Comparison of ENCODE assay signal across 18 cellular contexts in the genomic region with DNA sequence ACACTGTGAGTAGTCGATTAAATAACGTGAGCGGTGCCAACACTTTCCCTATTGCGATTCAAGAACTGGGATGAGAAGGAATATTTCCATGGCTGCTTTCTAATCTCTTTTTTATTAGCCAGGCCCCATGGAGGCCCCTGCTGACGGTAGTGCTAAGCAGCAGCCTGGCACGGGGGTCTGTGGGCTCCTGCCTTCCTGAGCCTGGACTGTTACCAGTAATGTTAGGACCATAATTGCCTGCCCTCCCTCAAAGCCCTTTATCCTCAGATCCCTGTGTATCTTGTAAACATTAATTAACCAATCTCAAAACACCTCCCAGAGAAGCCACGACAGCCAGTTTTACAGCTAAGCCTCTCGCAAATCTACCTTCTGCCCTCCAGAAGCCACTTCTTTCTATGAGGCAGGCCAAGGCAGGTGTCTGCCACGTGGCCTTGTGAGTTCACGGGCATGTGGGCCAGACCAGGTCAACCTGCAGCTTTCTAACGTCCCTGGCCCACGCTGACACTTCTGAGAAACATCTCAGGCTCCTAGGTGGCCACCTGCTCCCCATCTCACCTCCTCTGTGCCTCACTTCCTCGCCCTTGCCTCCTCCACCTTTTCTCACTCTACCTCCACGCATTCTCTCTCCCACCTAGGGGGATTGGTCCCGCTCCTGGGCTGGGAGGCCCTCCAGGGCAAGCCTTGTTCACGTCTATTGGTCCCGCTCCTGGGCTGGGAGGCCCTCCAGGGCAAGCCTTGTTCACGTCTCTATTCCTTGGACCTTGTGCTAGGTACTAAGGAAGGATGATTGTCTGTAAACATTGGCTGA.
DNase-seq lines count a peak whose midpoint lies in the region; ATAC-seq and TF ChIP-seq lines count a peak whose summit lies in the region.
"Had no signal": no experiment of that assay in that cellular context is flagged by ENCODE, and none has a peak within 500 bp of the region (broad histone marks: within the 10 kb centered on the region; RNA-seq: fewer than 3 reads in every experiment).

No MANE protein-coding gene starts in this region.

- H3K9me3 Mint-ChIP-seq in progenitor cell of endocrine pancreas (ENCODE audit: low read depth) (no peaks in the 10 kb centered on the region), WTC11 (no peaks in the 10 kb centered on the region)

- H3K36me3 ChIP-seq in H7 (replicated peaks; ENCODE audit: control insufficient read depth, insufficient read depth, low read length) = no peaks in the 10 kb centered on the region
- H3K36me3 ChIP-seq in Peyer's patch = no peaks in the 10 kb centered on the region
- H3K36me3 ChIP-seq: HAP-1 had no signal

- H3K4me1 Mint-ChIP-seq in progenitor cell of endocrine pancreas (ENCODE audit: low read depth) (peaks cover 8% of the 10 kb centered on the region), WTC11 (peaks cover 4% of the 10 kb centered on the region)

- TF ChIP-seq CTCF in Peyer's patch (IDR thresholded peaks at IDR 0.05) = no peak
- no peak for TF ChIP-seq CTCF in progenitor cell of endocrine pancreas (IDR thresholded peaks at IDR 0.05; ENCODE audit: unreplicated experiment)
- no peak for TF ChIP-seq CTCF in WTC11 (IDR thresholded peaks at IDR 0.05)

- DNase-seq in H7 (peak; percentile 16), Peyer's patch (peak in 2 of 3 donors; percentile 29 to 34), left lobe of liver (ENCODE audit: low spot score) (peak; percentile 72), progenitor cell of endocrine pancreas (ENCODE audit: low spot score, unreplicated experiment) (no peak), NAMALWA (ENCODE audit: low spot score) (no peak), WTC11 (ENCODE audit: low spot score) (no peak)
- DNase-seq: DMS153, EL, IMR-90, Kasumi-1, NCI-H1417 treated with DMSO at 0.1 percent for 48 hours, NCI-H2029, NCI-H2171 treated with DMSO at 0.1 percent for 48 hours, NCI-H524 treated with DMSO at 0.1 percent for 48 hours, Right ventricle myocardium superior, SK-N-SH had no signal

- H3K4me3 Mint-ChIP-seq in progenitor cell of endocrine pancreas (ENCODE audit: low read depth) (no peak overlapping the region), WTC11 (no peak overlapping the region)

- TF ChIP-seq POLR2A in Peyer's patch (IDR thresholded peaks at IDR 0.05) = no peak

- CTCF ChIA-PET in WTC11 (lab: Charles Lee) = interaction anchor here (1.8 kb wide), 1 partner anchor 77 kb away, joined by 8 read pairs; no protein-coding TSS in a partner anchor

- POLR2A ChIA-PET in WTC11 (lab: Charles Lee) = no interaction called here

- H3K27ac ChIP-seq in Peyer's patch = no peak overlapping the region

- H3K36me3 Mint-ChIP-seq in progenitor cell of endocrine pancreas (ENCODE audit: insufficient read depth) (no peaks in the 10 kb centered on the region), WTC11 (no peaks in the 10 kb centered on the region)

- H3K27me3 Mint-ChIP-seq in progenitor cell of endocrine pancreas (peaks cover 22% of the 10 kb centered on the region), WTC11 (ENCODE audit: low read depth) (no peaks in the 10 kb centered on the region; the same call in 1 of the 2 replicates)

- no peaks in the 10 kb centered on the region for H3K9me3 ChIP-seq in Peyer's patch
- H3K9me3 ChIP-seq: HAP-1, SK-N-SH had no signal

- H3K27me3 ChIP-seq in H7 (ENCODE audit: control insufficient read depth, insufficient read depth, low read length) = no peaks in the 10 kb centered on the region
- H3K27me3 ChIP-seq in Peyer's patch = no peaks in the 10 kb centered on the region

- ATAC-seq in left lobe of liver (peak; percentile 62), WTC11 (no peak), HG02623 (IDR thresholded peaks at IDR 0.05; ENCODE audit: unreplicated experiment) (no peak)

- no peaks in the 10 kb centered on the region for H3K4me1 ChIP-seq in Peyer's patch
- H3K4me1 ChIP-seq: HAP-1 had no signal

- no peak overlapping the region for H3K4me3 ChIP-seq in H7 (ENCODE audit: insufficient read depth, low read depth, low read length)
- H3K4me3 ChIP-seq in Peyer's patch = no peak overlapping the region
- H3K4me3 ChIP-seq: HAP-1 had no signal

- H3K27ac Mint-ChIP-seq in progenitor cell of endocrine pancreas = peak overlapping the region; percentile 62
- H3K27ac Mint-ChIP-seq in WTC11 = no peak overlapping the region

TF ChIP-seq in WTC11, 78 proteins besides CTCF, POLR2A, EP300 and RAD21:
- no peak for TF ChIP-seq PRDM15 (CRISPR knock-in tag; IDR thresholded peaks at IDR 0.05)
- TF ChIP-seq MYBL2 (CRISPR knock-in tag; IDR thresholded peaks at IDR 0.05) = no peak
- TF ChIP-seq JAZF1 (CRISPR knock-in tag; IDR thresholded peaks at IDR 0.05) = no peak
- TF ChIP-seq E2F4 (CRISPR knock-in tag; IDR thresholded peaks at IDR 0.05; ENCODE audit: borderline replicate concordance, low read depth) = no peak
TF ChIP-seq in WTC11: peak in this region for 0.

Comparison
In these comparisons a context has a peak if more than half of its experiments do, and no peak if none do; other contexts are left out.
1. DNase-seq: peak in H7 (single experiment), Peyer's patch (2 of 3) and left lobe of liver (single experiment); none in progenitor cell of endocrine pancreas (single experiment), NAMALWA (single experiment) and WTC11 (single experiment).